Comparison of ENCODE assay signal across 18 cellular contexts in genomic region chr22:40507491-40507890, GRCh38.
DNase-seq lines count a peak whose midpoint lies in the region; ATAC-seq and TF ChIP-seq lines count a peak whose summit lies in the region.
"Had no signal": no experiment of that assay in that cellular context is flagged by ENCODE, and none has a peak within 500 bp of the region (broad histone marks: within the 10 kb centered on the region; RNA-seq: fewer than 3 reads in every experiment).

No MANE protein-coding gene starts in this region.

- peak overlapping the region; percentile 96 for H3K27ac Mint-ChIP-seq in mesothelial cell of epicardium
- no peak overlapping the region for H3K27ac Mint-ChIP-seq in endothelial cell (ENCODE audit: unreplicated experiment)
- H3K27ac Mint-ChIP-seq: IgD-negative memory B cell had no signal

- intact Hi-C loops in IMR-90 (cut with micrococcal nuclease), result no loop called here
- intact Hi-C loops in thyroid gland (cut with DNase I), result no loop called here

- no peak overlapping the region; a peak in 1 of 4 replicates for H4K8ac ChIP-seq in IMR-90 (ENCODE audit: low read depth in 2 of 2, low read length in 2 of 2)

- H2AK9ac ChIP-seq in IMR-90 (replicated peaks; ENCODE audit: low read depth, low read length, poor library complexity), result no peak overlapping the region

- peak overlapping the region; percentile 39; the same call in 1 of the 2 replicates for H2AK5ac ChIP-seq in IMR-90 (ENCODE audit: low read depth, low read length)

- H3K27ac ChIP-seq in IMR-90 (ENCODE audit: insufficient read depth, low read length), result no peak overlapping the region
- H3K27ac ChIP-seq in SU-DHL-6 (ENCODE audit: low read depth, low read length), result peak overlapping the region; percentile 35; the same call in 1 of the 2 replicates
- peak overlapping the region; percentile 41 to 89 (median 89) for H3K27ac ChIP-seq in thyroid gland
- no peak overlapping the region for H3K27ac ChIP-seq in GM23248
- H3K27ac ChIP-seq: SK-N-MC had no signal

- H2AFZ ChIP-seq in IMR-90 (replicated peaks; ENCODE audit: low read length, poor library complexity) (no peak overlapping the region), SU-DHL-6 (ENCODE audit: low read depth, low read length, severe bottlenecking) (no peak overlapping the region), GM23248 (no peak overlapping the region)

- peaks cover 82% of the 10 kb centered on the region for H3K4me1 Mint-ChIP-seq in mesothelial cell of epicardium
- peaks cover 28% of the 10 kb centered on the region for H3K4me1 Mint-ChIP-seq in endothelial cell (ENCODE audit: unreplicated experiment)

- 0 out of 2 replicates have a peak overlapping the region, but pooled peaks have one; percentile 11 for H3K4ac ChIP-seq in IMR-90 (ENCODE audit: low read depth, low read length)

- H3K27me3 Mint-ChIP-seq in mesothelial cell of epicardium (ENCODE audit: low read depth), result no peaks in the 10 kb centered on the region
- H3K27me3 Mint-ChIP-seq in endothelial cell (ENCODE audit: unreplicated experiment), result peaks cover 2% of the 10 kb centered on the region
- H3K27me3 Mint-ChIP-seq: IgD-negative memory B cell had no signal

- H3K9me3 ChIP-seq in IMR-90 (ENCODE audit: control insufficient read depth, insufficient read depth, low read length), result no peaks in the 10 kb centered on the region
- no peaks in the 10 kb centered on the region for H3K9me3 ChIP-seq in SU-DHL-6 (ENCODE audit: insufficient read depth, low read length)
- no peaks in the 10 kb centered on the region for H3K9me3 ChIP-seq in thyroid gland
- no peaks in the 10 kb centered on the region for H3K9me3 ChIP-seq in GM23248 (ENCODE audit: low read depth)

- CTCF ChIA-PET in IMR-90 (lab: Yijun Ruan, JAX), result no interaction called here

- TF ChIP-seq POLR2A in IMR-90 (IDR thresholded peaks at IDR 0.05; ENCODE audit: low read depth, low read length), result no peak
- no peak for TF ChIP-seq POLR2A in thyroid gland (IDR thresholded peaks at IDR 0.05)

- H3K9me3 Mint-ChIP-seq in mesothelial cell of epicardium (peaks cover 4% of the 10 kb centered on the region), endothelial cell (ENCODE audit: unreplicated experiment) (no peaks in the 10 kb centered on the region)
- H3K9me3 Mint-ChIP-seq: HFFc6, IgD-negative memory B cell had no signal

- peaks cover 84% of the 10 kb centered on the region for H3K79me2 ChIP-seq in SU-DHL-6 (ENCODE audit: insufficient read depth, low read length)
- peaks cover 84% of the 10 kb centered on the region for H3K79me2 ChIP-seq in GM23248 (ENCODE audit: insufficient read depth)

- POLR2A ChIA-PET in IMR-90 (lab: Charles Lee; ENCODE audit: unreplicated experiment), result no interaction called here

- WGBS in IMR-90 (ENCODE audit: extremely low coverage in 2 of 2, insufficient read length in 1 of 2), 2 experiments, result 100% methylated on average over 1 of the region's 6 CpGs; no CpG with 5 or more reads in 1 of the 2 experiments
- 30 to 62% methylated on average over 6 of the region's 6 CpGs for WGBS in thyroid gland, 2 donors
- WGBS in GM23248 (ENCODE audit: low coverage in 1 of 2, low lambda C conversion rate in 2 of 2, missing lambda C conversion rate in 2 of 2), 2 experiments, result 95 to 97% methylated on average over 6 of the region's 6 CpGs

- TF ChIP-seq CTCF in IMR-90 (conservative IDR thresholded peaks at IDR 0.05; ENCODE audit: low read depth, low read length) (no peak), SU-DHL-6 (IDR thresholded peaks at IDR 0.05; ENCODE audit: insufficient read depth, low read length, poor library complexity, severe bottlenecking) (no peak), mesothelial cell of epicardium (IDR thresholded peaks at IDR 0.05; ENCODE audit: unreplicated experiment) (no peak), thyroid gland (IDR thresholded peaks at IDR 0.05) (no peak), endothelial cell (IDR thresholded peaks at IDR 0.05; ENCODE audit: unreplicated experiment) (no peak)

- DNase-seq in IMR-90 (no peak), mesothelial cell of epicardium (ENCODE audit: low spot score in 2 of 2, unreplicated experiment in 2 of 2) (no peak), thyroid gland (peak; percentile 57 to 58), SHP77 treated with DMSO at 0.1 percent for 48 hours (lab: John Stamatoyannopoulos, UW) (no peak), C1 segment of cervical spinal cord (lab: John Stamatoyannopoulos, UW) (no peak), endothelial cell (ENCODE audit: low spot score) (no peak), GM23248 (no peak)
- DNase-seq: HFFc6; MV-4-11; NCI-H1930; NCI-H2171 treated with DMSO at 0.1 percent for 48 hours; NCI-H446 treated with DMSO at 0.1 percent for 48 hours; NK-92 treated with Interleukin-12 subunit alpha and Interleukin-12 subunit beta, amount 100 ng/mL, for 24 hours had no signal

- TF ChIP-seq RAD21 in IMR-90 (IDR thresholded peaks at IDR 0.05; ENCODE audit: low read length), result no peak

- H3K79me1 ChIP-seq in IMR-90 (ENCODE audit: low read depth in 1 of 2, low read length in 2 of 2), result peaks cover 42 to 85% of the 10 kb centered on the region in 2 experiments

- H3K23ac ChIP-seq in IMR-90 (ENCODE audit: low read depth, low read length), result peak overlapping the region; percentile 55; the same call in 1 of the 2 replicates

- peaks cover 35% of the 10 kb centered on the region for H3K4me1 ChIP-seq in IMR-90 (ENCODE audit: control insufficient read depth, insufficient read depth, low read length)
- H3K4me1 ChIP-seq in thyroid gland, result peaks cover 57 to 60% of the 10 kb centered on the region in 2 donors
- peaks cover 65% of the 10 kb centered on the region for H3K4me1 ChIP-seq in GM23248 (ENCODE audit: insufficient read depth)

- in situ Hi-C loops in IMR-90 (cut with MboI; ENCODE audit: low sequenced_read_pairs) (no loop called here), GM23248 (cut with MboI) (no loop called here)

- no peak overlapping the region for H3K56ac ChIP-seq in IMR-90 (ENCODE audit: extremely low read depth, insufficient read depth, low read length)

- H3F3A ChIP-seq in SU-DHL-6 (ENCODE audit: insufficient read depth) (peaks cover 30% of the 10 kb centered on the region), GM23248 (ENCODE audit: insufficient read depth) (peaks cover 50% of the 10 kb centered on the region)

- no peak for ATAC-seq in IMR-90 (ENCODE audit: low read depth)
- ATAC-seq: Right ventricle myocardium inferior had no signal

- H3K4me2 ChIP-seq in IMR-90 (ENCODE audit: low read depth, low read length) (no peak overlapping the region), SU-DHL-6 (ENCODE audit: low read depth, low read length, poor library complexity, severe bottlenecking) (peak overlapping the region; percentile 34), GM23248 (ENCODE audit: unreplicated experiment) (no peak overlapping the region)

- no peak overlapping the region for H3K14ac ChIP-seq in IMR-90 (replicated peaks; ENCODE audit: low read depth, low read length)

- peak overlapping the region; percentile 6; the same call in 1 of the 3 replicates for H2BK15ac ChIP-seq in IMR-90 (ENCODE audit: low read depth, low read length)

- dilution Hi-C loops in IMR-90 (cut with HindIII; ENCODE audit: low sequenced_read_pairs, unreplicated experiment), result no loop called here

- 0 out of 2 replicates have a peak overlapping the region, but pooled peaks have one; percentile 36 for H4K5ac ChIP-seq in IMR-90 (ENCODE audit: low read depth, low read length)

- H3K9me1 ChIP-seq in IMR-90 (ENCODE audit: insufficient read depth, low read length), result peaks cover 29% of the 10 kb centered on the region

- no peaks in the 10 kb centered on the region for H3K27me3 ChIP-seq in IMR-90 (ENCODE audit: control insufficient read depth, insufficient read depth, low read length)
- H3K27me3 ChIP-seq in SU-DHL-6 (ENCODE audit: low read length), result no peaks in the 10 kb centered on the region
- no peaks in the 10 kb centered on the region for H3K27me3 ChIP-seq in thyroid gland
- H3K27me3 ChIP-seq in GM23248 (replicated peaks; ENCODE audit: insufficient read depth), result no peaks in the 10 kb centered on the region

- no peaks in the 10 kb centered on the region for H4K20me1 ChIP-seq in IMR-90 (ENCODE audit: insufficient read depth, low read length)
- no peaks in the 10 kb centered on the region for H4K20me1 ChIP-seq in SU-DHL-6 (ENCODE audit: low read depth, low read length)
- no peaks in the 10 kb centered on the region for H4K20me1 ChIP-seq in GM23248 (ENCODE audit: insufficient read depth)

- no peak overlapping the region for H2BK5ac ChIP-seq in IMR-90 (ENCODE audit: low read depth, low read length, poor library complexity, severe bottlenecking)

- 0 out of 2 replicates have a peak overlapping the region, but pooled peaks have one; percentile 22 for H2BK120ac ChIP-seq in IMR-90 (ENCODE audit: low read depth, low read length)

- peaks cover 8% of the 10 kb centered on the region for H3K36me3 Mint-ChIP-seq in mesothelial cell of epicardium
- peaks cover 9% of the 10 kb centered on the region for H3K36me3 Mint-ChIP-seq in endothelial cell (ENCODE audit: low read depth, unreplicated experiment)
- H3K36me3 Mint-ChIP-seq: IgD-negative memory B cell had no signal

- H3K4me3 ChIP-seq in IMR-90 (ENCODE audit: insufficient read depth, low read depth, low read length), result no peak overlapping the region
- H3K4me3 ChIP-seq in SU-DHL-6 (ENCODE audit: insufficient read depth, low read length, poor library complexity, severe bottlenecking), result no peak overlapping the region
- H3K4me3 ChIP-seq in thyroid gland (replicated peaks in 1 of 3), result no peak overlapping the region
- no peak overlapping the region for H3K4me3 ChIP-seq in GM23248
- H3K4me3 ChIP-seq: SK-N-MC had no signal

- no peak overlapping the region for H3K9ac ChIP-seq in IMR-90 (ENCODE audit: low read depth, low read length)
- H3K9ac ChIP-seq in SU-DHL-6 (ENCODE audit: low read length), result no peak overlapping the region
- no peak overlapping the region for H3K9ac ChIP-seq in GM23248

- H2BK20ac ChIP-seq in IMR-90 (ENCODE audit: low read depth, low read length), result no peak overlapping the region

- H4K91ac ChIP-seq in IMR-90 (ENCODE audit: insufficient read depth, low read depth, low read length), result peak overlapping the region; percentile 47; the same call in 1 of the 2 replicates

- no TSS peak for BruUV-seq in IMR-90 (replicated peaks; lab: Mats Ljungman, UMichigan)

- H3K18ac ChIP-seq in IMR-90 (ENCODE audit: low read depth, low read length), result no peak overlapping the region

- H3K36me3 ChIP-seq in IMR-90 (ENCODE audit: control insufficient read depth, insufficient read depth, low read length), result no peaks in the 10 kb centered on the region
- H3K36me3 ChIP-seq in SU-DHL-6 (ENCODE audit: low read length), result 0 out of 2 replicates have a peak, but pooled peaks cover 5% of the 10 kb centered on the region
- no peaks in the 10 kb centered on the region for H3K36me3 ChIP-seq in thyroid gland
- no peaks in the 10 kb centered on the region for H3K36me3 ChIP-seq in GM23248 (ENCODE audit: low read depth)

- H3K9me2 ChIP-seq in SU-DHL-6 (replicated peaks; ENCODE audit: insufficient read depth, low read length), result no peaks in the 10 kb centered on the region
- no peaks in the 10 kb centered on the region for H3K9me2 ChIP-seq in GM23248 (ENCODE audit: insufficient read depth)

- H3K4me3 Mint-ChIP-seq in mesothelial cell of epicardium, result no peak overlapping the region
- no peak overlapping the region for H3K4me3 Mint-ChIP-seq in endothelial cell (ENCODE audit: unreplicated experiment)
- H3K4me3 Mint-ChIP-seq: CD14-positive monocyte, HFFc6, IgD-negative memory B cell had no signal

TF ChIP-seq in IMR-90, 13 proteins besides CTCF, POLR2A, EP300 and RAD21 (continues in another document):
- TF ChIP-seq NFE2L2 (IDR thresholded peaks at IDR 0.05; ENCODE audit: low read depth, low read length), result no peak
- TF ChIP-seq MAFK (IDR thresholded peaks at IDR 0.05; ENCODE audit: low read depth, low read length), result no peak

Comparison
In these comparisons a context has a peak if more than half of its experiments do, and no peak if none do; other contexts are left out.
1. DNase-seq: peak in thyroid gland (2 of 2); none in IMR-90 (single experiment), mesothelial cell of epicardium (0 of 2), SHP77 treated with DMSO at 0.1 percent for 48 hours (single experiment), C1 segment of cervical spinal cord (0 of 14), endothelial cell (single experiment) and GM23248 (single experiment).
2. H3K27ac ChIP-seq: peak in SU-DHL-6 (single experiment) and thyroid gland (3 of 3); none in IMR-90 (single experiment) and GM23248 (single experiment).